1 cellular context compared by ENCODE assay signal in genomic region chr1:35556494-35557117, GRCh38.
TF ChIP-seq lines count a peak whose summit lies in the region.

No MANE protein-coding gene starts in this region.

TF ChIP-seq in HepG2, 621 proteins besides CTCF, POLR2A, EP300 and RAD21 (continued from another document):
- TF ChIP-seq THRA (CRISPR knock-in tag; IDR thresholded peaks at IDR 0.05; ENCODE audit: borderline replicate concordance) = no peak
- TF ChIP-seq ZNF546 (CRISPR knock-in tag; conservative IDR thresholded peaks at IDR 0.05) = no peak
- no peak; the same call in 1 of the 2 replicates for TF ChIP-seq ZNF275 (CRISPR knock-in tag; IDR thresholded peaks at IDR 0.05; ENCODE audit: borderline replicate concordance)
